1 cellular context compared by ENCODE assay signal in genomic region chr10:22697799-22698198, GRCh38.
TF ChIP-seq lines count a peak whose summit lies in the region.

No MANE protein-coding gene starts in this region.

TF ChIP-seq in GM23338, 12 proteins besides CTCF, POLR2A, EP300 and RAD21 (continued from another document):
- TF ChIP-seq, protein P1, sequence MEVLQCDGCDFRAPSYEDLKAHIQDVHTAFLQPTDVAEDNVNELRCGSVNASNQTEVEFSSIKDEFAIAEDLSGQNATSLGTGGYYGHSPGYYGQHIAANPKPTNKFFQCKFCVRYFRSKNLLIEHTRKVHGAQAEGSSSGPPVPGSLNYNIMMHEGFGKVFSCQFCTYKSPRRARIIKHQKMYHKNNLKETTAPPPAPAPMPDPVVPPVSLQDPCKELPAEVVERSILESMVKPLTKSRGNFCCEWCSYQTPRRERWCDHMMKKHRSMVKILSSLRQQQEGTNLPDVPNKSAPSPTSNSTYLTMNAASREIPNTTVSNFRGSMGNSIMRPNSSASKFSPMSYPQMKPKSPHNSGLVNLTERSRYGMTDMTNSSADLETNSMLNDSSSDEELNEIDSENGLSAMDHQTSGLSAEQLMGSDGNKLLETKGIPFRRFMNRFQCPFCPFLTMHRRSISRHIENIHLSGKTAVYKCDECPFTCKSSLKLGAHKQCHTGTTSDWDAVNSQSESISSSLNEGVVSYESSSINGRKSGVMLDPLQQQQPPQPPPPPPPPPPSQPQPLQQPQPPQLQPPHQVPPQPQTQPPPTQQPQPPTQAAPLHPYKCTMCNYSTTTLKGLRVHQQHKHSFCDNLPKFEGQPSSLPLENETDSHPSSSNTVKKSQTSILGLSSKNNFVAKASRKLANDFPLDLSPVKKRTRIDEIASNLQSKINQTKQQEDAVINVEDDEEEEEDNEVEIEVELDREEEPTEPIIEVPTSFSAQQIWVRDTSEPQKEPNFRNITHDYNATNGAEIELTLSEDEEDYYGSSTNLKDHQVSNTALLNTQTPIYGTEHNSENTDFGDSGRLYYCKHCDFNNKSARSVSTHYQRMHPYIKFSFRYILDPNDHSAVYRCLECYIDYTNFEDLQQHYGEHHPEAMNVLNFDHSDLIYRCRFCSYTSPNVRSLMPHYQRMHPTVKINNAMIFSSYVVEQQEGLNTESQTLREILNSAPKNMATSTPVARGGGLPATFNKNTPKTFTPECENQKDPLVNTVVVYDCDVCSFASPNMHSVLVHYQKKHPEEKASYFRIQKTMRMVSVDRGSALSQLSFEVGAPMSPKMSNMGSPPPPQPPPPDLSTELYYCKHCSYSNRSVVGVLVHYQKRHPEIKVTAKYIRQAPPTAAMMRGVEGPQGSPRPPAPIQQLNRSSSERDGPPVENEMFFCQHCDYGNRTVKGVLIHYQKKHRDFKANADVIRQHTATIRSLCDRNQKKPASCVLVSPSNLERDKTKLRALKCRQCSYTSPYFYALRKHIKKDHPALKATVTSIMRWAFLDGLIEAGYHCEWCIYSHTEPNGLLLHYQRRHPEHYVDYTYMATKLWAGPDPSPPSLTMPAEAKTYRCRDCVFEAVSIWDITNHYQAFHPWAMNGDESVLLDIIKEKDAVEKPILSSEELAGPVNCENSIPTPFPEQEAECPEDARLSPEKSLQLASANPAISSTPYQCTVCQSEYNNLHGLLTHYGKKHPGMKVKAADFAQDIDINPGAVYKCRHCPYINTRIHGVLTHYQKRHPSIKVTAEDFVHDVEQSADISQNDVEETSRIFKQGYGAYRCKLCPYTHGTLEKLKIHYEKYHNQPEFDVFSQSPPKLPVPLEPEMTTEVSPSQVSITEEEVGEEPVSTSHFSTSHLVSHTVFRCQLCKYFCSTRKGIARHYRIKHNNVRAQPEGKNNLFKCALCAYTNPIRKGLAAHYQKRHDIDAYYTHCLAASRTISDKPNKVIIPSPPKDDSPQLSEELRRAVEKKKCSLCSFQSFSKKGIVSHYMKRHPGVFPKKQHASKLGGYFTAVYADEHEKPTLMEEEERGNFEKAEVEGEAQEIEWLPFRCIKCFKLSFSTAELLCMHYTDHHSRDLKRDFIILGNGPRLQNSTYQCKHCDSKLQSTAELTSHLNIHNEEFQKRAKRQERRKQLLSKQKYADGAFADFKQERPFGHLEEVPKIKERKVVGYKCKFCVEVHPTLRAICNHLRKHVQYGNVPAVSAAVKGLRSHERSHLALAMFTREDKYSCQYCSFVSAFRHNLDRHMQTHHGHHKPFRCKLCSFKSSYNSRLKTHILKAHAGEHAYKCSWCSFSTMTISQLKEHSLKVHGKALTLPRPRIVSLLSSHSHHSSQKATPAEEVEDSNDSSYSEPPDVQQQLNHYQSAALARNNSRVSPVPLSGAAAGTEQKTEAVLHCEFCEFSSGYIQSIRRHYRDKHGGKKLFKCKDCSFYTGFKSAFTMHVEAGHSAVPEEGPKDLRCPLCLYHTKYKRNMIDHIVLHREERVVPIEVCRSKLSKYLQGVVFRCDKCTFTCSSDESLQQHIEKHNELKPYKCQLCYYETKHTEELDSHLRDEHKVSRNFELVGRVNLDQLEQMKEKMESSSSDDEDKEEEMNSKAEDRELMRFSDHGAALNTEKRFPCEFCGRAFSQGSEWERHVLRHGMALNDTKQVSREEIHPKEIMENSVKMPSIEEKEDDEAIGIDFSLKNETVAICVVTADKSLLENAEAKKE (CRISPR knock-in tag; IDR thresholded peaks at IDR 0.05), result no peak
- TF ChIP-seq EZH2 (IDR thresholded peaks at IDR 0.05; ENCODE audit: low read depth, unreplicated experiment) (no peak), CREB1 (CRISPR knock-in tag; IDR thresholded peaks at IDR 0.05; ENCODE audit: low read depth) (no peak), ZNF114 (CRISPR knock-in tag; IDR thresholded peaks at IDR 0.05) (no peak), EZH2phosphoT487 (IDR thresholded peaks at IDR 0.05; ENCODE audit: unreplicated experiment) (no peak), POLR2AphosphoS5 (IDR thresholded peaks at IDR 0.05; ENCODE audit: low read depth) (no peak), JUNB (IDR thresholded peaks at IDR 0.05; ENCODE audit: unreplicated experiment) (no peak), NANOG (IDR thresholded peaks at IDR 0.05; ENCODE audit: borderline replicate concordance) (no peak)
- TF ChIP-seq, protein P2, sequence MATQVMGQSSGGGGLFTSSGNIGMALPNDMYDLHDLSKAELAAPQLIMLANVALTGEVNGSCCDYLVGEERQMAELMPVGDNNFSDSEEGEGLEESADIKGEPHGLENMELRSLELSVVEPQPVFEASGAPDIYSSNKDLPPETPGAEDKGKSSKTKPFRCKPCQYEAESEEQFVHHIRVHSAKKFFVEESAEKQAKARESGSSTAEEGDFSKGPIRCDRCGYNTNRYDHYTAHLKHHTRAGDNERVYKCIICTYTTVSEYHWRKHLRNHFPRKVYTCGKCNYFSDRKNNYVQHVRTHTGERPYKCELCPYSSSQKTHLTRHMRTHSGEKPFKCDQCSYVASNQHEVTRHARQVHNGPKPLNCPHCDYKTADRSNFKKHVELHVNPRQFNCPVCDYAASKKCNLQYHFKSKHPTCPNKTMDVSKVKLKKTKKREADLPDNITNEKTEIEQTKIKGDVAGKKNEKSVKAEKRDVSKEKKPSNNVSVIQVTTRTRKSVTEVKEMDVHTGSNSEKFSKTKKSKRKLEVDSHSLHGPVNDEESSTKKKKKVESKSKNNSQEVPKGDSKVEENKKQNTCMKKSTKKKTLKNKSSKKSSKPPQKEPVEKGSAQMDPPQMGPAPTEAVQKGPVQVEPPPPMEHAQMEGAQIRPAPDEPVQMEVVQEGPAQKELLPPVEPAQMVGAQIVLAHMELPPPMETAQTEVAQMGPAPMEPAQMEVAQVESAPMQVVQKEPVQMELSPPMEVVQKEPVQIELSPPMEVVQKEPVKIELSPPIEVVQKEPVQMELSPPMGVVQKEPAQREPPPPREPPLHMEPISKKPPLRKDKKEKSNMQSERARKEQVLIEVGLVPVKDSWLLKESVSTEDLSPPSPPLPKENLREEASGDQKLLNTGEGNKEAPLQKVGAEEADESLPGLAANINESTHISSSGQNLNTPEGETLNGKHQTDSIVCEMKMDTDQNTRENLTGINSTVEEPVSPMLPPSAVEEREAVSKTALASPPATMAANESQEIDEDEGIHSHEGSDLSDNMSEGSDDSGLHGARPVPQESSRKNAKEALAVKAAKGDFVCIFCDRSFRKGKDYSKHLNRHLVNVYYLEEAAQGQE (IDR thresholded peaks at IDR 0.05; ENCODE audit: unreplicated experiment), result no peak
- TF ChIP-seq, protein P3, sequence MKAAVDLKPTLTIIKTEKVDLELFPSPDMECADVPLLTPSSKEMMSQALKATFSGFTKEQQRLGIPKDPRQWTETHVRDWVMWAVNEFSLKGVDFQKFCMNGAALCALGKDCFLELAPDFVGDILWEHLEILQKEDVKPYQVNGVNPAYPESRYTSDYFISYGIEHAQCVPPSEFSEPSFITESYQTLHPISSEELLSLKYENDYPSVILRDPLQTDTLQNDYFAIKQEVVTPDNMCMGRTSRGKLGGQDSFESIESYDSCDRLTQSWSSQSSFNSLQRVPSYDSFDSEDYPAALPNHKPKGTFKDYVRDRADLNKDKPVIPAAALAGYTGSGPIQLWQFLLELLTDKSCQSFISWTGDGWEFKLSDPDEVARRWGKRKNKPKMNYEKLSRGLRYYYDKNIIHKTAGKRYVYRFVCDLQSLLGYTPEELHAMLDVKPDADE (IDR thresholded peaks at IDR 0.05), result no peak
